ENCODE assay signal across 2 cellular contexts in genomic region chr19:46777956-46778645, GRCh38.
TF ChIP-seq lines count a peak whose summit lies in the region.

No MANE protein-coding gene starts in this region.

TF ChIP-seq in HEK293, 187 proteins besides CTCF, POLR2A, EP300 and RAD21:
- TF ChIP-seq ZNF18 (tag by site-specific recombination; IDR thresholded peaks at IDR 0.05): peak; percentile 55; the same call in 1 of the 2 replicates
TF ChIP-seq in HEK293: peak in this region for 1; not testable (repeated sequence) for 186.

TF ChIP-seq in K562, 482 proteins besides CTCF, POLR2A, EP300 and RAD21:
- peak; percentile 52 for TF ChIP-seq POLR2B (IDR thresholded peaks at IDR 0.05; ENCODE audit: low read depth, partially characterized antibody)
- TF ChIP-seq SUPT5H (IDR thresholded peaks at IDR 0.05): peak; percentile 40; the same call in 1 of the 2 replicates
TF ChIP-seq in K562: peak in this region for 2; not testable (repeated sequence) for 480.
